ENCODE assay signal across 1 cellular context in genomic region chr10:58266826-58267712, GRCh38.
TF ChIP-seq lines count a peak whose summit lies in the region.

No MANE protein-coding gene starts in this region.

TF ChIP-seq in HEK293, 187 proteins besides CTCF, POLR2A, EP300 and RAD21 (continued from another document and continues in another):
- TF ChIP-seq, protein P1, sequence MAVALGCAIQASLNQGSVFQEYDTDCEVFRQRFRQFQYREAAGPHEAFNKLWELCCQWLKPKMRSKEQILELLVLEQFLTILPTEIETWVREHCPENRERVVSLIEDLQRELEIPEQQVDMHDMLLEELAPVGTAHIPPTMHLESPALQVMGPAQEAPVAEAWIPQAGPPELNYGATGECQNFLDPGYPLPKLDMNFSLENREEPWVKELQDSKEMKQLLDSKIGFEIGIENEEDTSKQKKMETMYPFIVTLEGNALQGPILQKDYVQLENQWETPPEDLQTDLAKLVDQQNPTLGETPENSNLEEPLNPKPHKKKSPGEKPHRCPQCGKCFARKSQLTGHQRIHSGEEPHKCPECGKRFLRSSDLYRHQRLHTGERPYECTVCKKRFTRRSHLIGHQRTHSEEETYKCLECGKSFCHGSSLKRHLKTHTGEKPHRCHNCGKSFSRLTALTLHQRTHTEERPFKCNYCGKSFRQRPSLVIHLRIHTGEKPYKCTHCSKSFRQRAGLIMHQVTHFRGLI (tag by site-specific recombination; IDR thresholded peaks at IDR 0.05): no peak
- TF ChIP-seq, protein P2, sequence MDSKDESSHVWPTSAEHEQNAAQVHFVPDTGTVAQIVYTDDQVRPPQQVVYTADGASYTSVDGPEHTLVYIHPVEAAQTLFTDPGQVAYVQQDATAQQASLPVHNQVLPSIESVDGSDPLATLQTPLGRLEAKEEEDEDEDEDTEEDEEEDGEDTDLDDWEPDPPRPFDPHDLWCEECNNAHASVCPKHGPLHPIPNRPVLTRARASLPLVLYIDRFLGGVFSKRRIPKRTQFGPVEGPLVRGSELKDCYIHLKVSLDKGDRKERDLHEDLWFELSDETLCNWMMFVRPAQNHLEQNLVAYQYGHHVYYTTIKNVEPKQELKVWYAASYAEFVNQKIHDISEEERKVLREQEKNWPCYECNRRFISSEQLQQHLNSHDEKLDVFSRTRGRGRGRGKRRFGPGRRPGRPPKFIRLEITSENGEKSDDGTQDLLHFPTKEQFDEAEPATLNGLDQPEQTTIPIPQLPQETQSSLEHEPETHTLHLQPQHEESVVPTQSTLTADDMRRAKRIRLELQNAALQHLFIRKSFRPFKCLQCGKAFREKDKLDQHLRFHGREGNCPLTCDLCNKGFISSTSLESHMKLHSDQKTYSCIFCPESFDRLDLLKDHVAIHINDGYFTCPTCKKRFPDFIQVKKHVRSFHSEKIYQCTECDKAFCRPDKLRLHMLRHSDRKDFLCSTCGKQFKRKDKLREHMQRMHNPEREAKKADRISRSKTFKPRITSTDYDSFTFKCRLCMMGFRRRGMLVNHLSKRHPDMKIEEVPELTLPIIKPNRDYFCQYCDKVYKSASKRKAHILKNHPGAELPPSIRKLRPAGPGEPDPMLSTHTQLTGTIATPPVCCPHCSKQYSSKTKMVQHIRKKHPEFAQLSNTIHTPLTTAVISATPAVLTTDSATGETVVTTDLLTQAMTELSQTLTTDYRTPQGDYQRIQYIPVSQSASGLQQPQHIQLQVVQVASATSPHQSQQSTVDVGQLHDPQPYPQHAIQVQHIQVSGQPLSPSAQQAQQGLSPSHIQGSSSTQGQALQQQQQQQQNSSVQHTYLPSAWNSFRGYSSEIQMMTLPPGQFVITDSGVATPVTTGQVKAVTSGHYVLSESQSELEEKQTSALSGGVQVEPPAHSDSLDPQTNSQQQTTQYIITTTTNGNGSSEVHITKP (tag by site-specific recombination; IDR thresholded peaks at IDR 0.05): peak; percentile 87
- TF ChIP-seq YY1 (tag by site-specific recombination; IDR thresholded peaks at IDR 0.05) (no peak), GLIS1 (tag by site-specific recombination; IDR thresholded peaks at IDR 0.05) (peak; percentile 95), OSR2 (tag by site-specific recombination; IDR thresholded peaks at IDR 0.05) (no peak), ZNF341 (tag by site-specific recombination; IDR thresholded peaks at IDR 0.05; ENCODE audit: low read depth) (peak; percentile 78), ZNF501 (tag by site-specific recombination; IDR thresholded peaks at IDR 0.05) (peak; percentile 72; the same call in 1 of the 2 replicates), ZNF266 (tag by site-specific recombination; IDR thresholded peaks at IDR 0.05; ENCODE audit: low read depth) (no peak), ZNF350 (tag by site-specific recombination; IDR thresholded peaks at IDR 0.05) (no peak), ZNF169 (tag by site-specific recombination; IDR thresholded peaks at IDR 0.05) (no peak), RBAK (tag by site-specific recombination; IDR thresholded peaks at IDR 0.05) (no peak), ZNF514 (tag by site-specific recombination; IDR thresholded peaks at IDR 0.05) (no peak), ZNF433 (tag by site-specific recombination; IDR thresholded peaks at IDR 0.05; ENCODE audit: low read depth) (no peak), SCRT2 (tag by site-specific recombination; IDR thresholded peaks at IDR 0.05) (peak; percentile 75), HIC1 (tag by site-specific recombination; IDR thresholded peaks at IDR 0.05) (peak; percentile 89), GFI1B (tag by site-specific recombination; IDR thresholded peaks at IDR 0.05) (no peak; the same call in 1 of the 2 replicates), ZBTB8A (tag by site-specific recombination; IDR thresholded peaks at IDR 0.05) (peak; percentile 63), KLF9 (tag by site-specific recombination; IDR thresholded peaks at IDR 0.05; ENCODE audit: low read depth) (peak; percentile 79), ZBTB20 (tag by site-specific recombination; IDR thresholded peaks at IDR 0.05) (peak; percentile 79; the same call in 1 of the 2 replicates), ZNF10 (tag by site-specific recombination; IDR thresholded peaks at IDR 0.05) (no peak), HOXA7 (CRISPR knock-in tag; IDR thresholded peaks at IDR 0.05; ENCODE audit: borderline replicate concordance) (no peak), GLIS2 (tag by site-specific recombination; IDR thresholded peaks at IDR 0.05) (peak; percentile 98), ZNF184 (tag by site-specific recombination; IDR thresholded peaks at IDR 0.05) (no peak), SETDB1 (IDR thresholded peaks at IDR 0.05; ENCODE audit: insufficient read length, low read length) (no peak), ZBTB26 (tag by site-specific recombination; optimal IDR thresholded peaks at IDR 0.05) (peak; percentile 83), ZNF175 (tag by site-specific recombination; IDR thresholded peaks at IDR 0.05) (no peak), ZNF626 (tag by site-specific recombination; IDR thresholded peaks at IDR 0.05) (no peak), ELK4 (IDR thresholded peaks at IDR 0.05; ENCODE audit: borderline replicate concordance, low read depth, low read length) (no peak), ZNF585B (tag by site-specific recombination; IDR thresholded peaks at IDR 0.05) (no peak), ZNF223 (tag by site-specific recombination; IDR thresholded peaks at IDR 0.05) (no peak), ZFP3 (tag by site-specific recombination; IDR thresholded peaks at IDR 0.05; ENCODE audit: low read depth) (no peak), ZNF561 (tag by site-specific recombination; IDR thresholded peaks at IDR 0.05; ENCODE audit: borderline replicate concordance) (0 out of 2 replicates have a peak, but pooled peaks have one; percentile 10)
- TF ChIP-seq, protein P3, sequence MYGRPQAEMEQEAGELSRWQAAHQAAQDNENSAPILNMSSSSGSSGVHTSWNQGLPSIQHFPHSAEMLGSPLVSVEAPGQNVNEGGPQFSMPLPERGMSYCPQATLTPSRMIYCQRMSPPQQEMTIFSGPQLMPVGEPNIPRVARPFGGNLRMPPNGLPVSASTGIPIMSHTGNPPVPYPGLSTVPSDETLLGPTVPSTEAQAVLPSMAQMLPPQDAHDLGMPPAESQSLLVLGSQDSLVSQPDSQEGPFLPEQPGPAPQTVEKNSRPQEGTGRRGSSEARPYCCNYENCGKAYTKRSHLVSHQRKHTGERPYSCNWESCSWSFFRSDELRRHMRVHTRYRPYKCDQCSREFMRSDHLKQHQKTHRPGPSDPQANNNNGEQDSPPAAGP (tag by site-specific recombination; IDR thresholded peaks at IDR 0.05): peak; percentile 48; the same call in 1 of the 2 replicates
- TF ChIP-seq, protein P4, sequence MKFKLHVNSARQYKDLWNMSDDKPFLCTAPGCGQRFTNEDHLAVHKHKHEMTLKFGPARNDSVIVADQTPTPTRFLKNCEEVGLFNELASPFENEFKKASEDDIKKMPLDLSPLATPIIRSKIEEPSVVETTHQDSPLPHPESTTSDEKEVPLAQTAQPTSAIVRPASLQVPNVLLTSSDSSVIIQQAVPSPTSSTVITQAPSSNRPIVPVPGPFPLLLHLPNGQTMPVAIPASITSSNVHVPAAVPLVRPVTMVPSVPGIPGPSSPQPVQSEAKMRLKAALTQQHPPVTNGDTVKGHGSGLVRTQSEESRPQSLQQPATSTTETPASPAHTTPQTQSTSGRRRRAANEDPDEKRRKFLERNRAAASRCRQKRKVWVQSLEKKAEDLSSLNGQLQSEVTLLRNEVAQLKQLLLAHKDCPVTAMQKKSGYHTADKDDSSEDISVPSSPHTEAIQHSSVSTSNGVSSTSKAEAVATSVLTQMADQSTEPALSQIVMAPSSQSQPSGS (tag by site-specific recombination; IDR thresholded peaks at IDR 0.05; ENCODE audit: low read depth): no peak
- TF ChIP-seq, protein P5, sequence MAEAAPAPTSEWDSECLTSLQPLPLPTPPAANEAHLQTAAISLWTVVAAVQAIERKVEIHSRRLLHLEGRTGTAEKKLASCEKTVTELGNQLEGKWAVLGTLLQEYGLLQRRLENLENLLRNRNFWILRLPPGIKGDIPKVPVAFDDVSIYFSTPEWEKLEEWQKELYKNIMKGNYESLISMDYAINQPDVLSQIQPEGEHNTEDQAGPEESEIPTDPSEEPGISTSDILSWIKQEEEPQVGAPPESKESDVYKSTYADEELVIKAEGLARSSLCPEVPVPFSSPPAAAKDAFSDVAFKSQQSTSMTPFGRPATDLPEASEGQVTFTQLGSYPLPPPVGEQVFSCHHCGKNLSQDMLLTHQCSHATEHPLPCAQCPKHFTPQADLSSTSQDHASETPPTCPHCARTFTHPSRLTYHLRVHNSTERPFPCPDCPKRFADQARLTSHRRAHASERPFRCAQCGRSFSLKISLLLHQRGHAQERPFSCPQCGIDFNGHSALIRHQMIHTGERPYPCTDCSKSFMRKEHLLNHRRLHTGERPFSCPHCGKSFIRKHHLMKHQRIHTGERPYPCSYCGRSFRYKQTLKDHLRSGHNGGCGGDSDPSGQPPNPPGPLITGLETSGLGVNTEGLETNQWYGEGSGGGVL (tag by site-specific recombination; IDR thresholded peaks at IDR 0.05): 0 out of 2 replicates have a peak, but pooled peaks have one; percentile 18
- TF ChIP-seq, protein P6, sequence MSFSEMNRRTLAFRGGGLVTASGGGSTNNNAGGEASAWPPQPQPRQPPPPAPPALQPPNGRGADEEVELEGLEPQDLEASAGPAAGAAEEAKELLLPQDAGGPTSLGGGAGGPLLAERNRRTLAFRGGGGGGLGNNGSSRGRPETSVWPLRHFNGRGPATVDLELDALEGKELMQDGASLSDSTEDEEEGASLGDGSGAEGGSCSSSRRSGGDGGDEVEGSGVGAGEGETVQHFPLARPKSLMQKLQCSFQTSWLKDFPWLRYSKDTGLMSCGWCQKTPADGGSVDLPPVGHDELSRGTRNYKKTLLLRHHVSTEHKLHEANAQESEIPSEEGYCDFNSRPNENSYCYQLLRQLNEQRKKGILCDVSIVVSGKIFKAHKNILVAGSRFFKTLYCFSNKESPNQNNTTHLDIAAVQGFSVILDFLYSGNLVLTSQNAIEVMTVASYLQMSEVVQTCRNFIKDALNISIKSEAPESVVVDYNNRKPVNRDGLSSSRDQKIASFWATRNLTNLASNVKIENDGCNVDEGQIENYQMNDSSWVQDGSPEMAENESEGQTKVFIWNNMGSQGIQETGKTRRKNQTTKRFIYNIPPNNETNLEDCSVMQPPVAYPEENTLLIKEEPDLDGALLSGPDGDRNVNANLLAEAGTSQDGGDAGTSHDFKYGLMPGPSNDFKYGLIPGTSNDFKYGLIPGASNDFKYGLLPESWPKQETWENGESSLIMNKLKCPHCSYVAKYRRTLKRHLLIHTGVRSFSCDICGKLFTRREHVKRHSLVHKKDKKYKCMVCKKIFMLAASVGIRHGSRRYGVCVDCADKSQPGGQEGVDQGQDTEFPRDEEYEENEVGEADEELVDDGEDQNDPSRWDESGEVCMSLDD (tag by site-specific recombination; IDR thresholded peaks at IDR 0.05): peak; percentile 95
- TF ChIP-seq, protein P7, sequence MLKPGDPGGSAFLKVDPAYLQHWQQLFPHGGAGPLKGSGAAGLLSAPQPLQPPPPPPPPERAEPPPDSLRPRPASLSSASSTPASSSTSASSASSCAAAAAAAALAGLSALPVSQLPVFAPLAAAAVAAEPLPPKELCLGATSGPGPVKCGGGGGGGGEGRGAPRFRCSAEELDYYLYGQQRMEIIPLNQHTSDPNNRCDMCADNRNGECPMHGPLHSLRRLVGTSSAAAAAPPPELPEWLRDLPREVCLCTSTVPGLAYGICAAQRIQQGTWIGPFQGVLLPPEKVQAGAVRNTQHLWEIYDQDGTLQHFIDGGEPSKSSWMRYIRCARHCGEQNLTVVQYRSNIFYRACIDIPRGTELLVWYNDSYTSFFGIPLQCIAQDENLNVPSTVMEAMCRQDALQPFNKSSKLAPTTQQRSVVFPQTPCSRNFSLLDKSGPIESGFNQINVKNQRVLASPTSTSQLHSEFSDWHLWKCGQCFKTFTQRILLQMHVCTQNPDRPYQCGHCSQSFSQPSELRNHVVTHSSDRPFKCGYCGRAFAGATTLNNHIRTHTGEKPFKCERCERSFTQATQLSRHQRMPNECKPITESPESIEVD (tag by site-specific recombination; IDR thresholded peaks at IDR 0.05): no peak; the same call in 1 of the 2 replicates
- TF ChIP-seq, protein P8, sequence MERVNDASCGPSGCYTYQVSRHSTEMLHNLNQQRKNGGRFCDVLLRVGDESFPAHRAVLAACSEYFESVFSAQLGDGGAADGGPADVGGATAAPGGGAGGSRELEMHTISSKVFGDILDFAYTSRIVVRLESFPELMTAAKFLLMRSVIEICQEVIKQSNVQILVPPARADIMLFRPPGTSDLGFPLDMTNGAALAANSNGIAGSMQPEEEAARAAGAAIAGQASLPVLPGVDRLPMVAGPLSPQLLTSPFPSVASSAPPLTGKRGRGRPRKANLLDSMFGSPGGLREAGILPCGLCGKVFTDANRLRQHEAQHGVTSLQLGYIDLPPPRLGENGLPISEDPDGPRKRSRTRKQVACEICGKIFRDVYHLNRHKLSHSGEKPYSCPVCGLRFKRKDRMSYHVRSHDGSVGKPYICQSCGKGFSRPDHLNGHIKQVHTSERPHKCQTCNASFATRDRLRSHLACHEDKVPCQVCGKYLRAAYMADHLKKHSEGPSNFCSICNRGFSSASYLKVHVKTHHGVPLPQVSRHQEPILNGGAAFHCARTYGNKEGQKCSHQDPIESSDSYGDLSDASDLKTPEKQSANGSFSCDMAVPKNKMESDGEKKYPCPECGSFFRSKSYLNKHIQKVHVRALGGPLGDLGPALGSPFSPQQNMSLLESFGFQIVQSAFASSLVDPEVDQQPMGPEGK (tag by site-specific recombination; IDR thresholded peaks at IDR 0.05): peak; percentile 92
